In genomic region chr17:2054740-2055493, GRCh38 we compare ENCODE assay signal across 1 cellular context.
A peak's percentile ranks its signal among the peaks of the same experiment; 100 is the strongest.
TF ChIP-seq lines count a peak whose summit lies in the region.

A gene with protein sequence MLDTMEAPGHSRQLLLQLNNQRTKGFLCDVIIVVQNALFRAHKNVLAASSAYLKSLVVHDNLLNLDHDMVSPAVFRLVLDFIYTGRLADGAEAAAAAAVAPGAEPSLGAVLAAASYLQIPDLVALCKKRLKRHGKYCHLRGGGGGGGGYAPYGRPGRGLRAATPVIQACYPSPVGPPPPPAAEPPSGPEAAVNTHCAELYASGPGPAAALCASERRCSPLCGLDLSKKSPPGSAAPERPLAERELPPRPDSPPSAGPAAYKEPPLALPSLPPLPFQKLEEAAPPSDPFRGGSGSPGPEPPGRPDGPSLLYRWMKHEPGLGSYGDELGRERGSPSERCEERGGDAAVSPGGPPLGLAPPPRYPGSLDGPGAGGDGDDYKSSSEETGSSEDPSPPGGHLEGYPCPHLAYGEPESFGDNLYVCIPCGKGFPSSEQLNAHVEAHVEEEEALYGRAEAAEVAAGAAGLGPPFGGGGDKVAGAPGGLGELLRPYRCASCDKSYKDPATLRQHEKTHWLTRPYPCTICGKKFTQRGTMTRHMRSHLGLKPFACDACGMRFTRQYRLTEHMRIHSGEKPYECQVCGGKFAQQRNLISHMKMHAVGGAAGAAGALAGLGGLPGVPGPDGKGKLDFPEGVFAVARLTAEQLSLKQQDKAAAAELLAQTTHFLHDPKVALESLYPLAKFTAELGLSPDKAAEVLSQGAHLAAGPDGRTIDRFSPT (plus strand): TSS chr17:2055103. CDS start chr17:2056691, 1,588 bp downstream.

TF ChIP-seq in GM12878, 131 proteins besides CTCF, POLR2A, EP300 and RAD21 (continued from another document and continues in another):
- TF ChIP-seq NKRF (conservative IDR thresholded peaks at IDR 0.05) (peak; percentile 55; the same call in 1 of the 2 replicates), STAT1 (conservative IDR thresholded peaks at IDR 0.05) (no peak), YY1 (IDR thresholded peaks at IDR 0.05; ENCODE audit: low read depth, low read length) (peak; percentile 60), RB1 (IDR thresholded peaks at IDR 0.05; ENCODE audit: borderline replicate concordance) (peak; percentile 40; the same call in 1 of the 2 replicates), BCL3 (IDR thresholded peaks at IDR 0.05; ENCODE audit: borderline replicate concordance, insufficient read depth, low read depth, low read length, poor library complexity, severe bottlenecking) (no peak), KLF5 (IDR thresholded peaks at IDR 0.05; ENCODE audit: partially characterized antibody) (no peak), SMAD1 (IDR thresholded peaks at IDR 0.05; ENCODE audit: low read depth, partially characterized antibody) (no peak), SIN3A (IDR thresholded peaks at IDR 0.05; ENCODE audit: low read depth, low read length) (0 out of 2 replicates have a peak, but pooled peaks have one; percentile 42), SKIL (IDR thresholded peaks at IDR 0.05; ENCODE audit: low read depth, poor library complexity, severe bottlenecking) (no peak), IKZF2 (IDR thresholded peaks at IDR 0.05) (no peak), BCL11A (IDR thresholded peaks at IDR 0.05; ENCODE audit: low read depth, low read length) (no peak), WRNIP1 (IDR thresholded peaks at IDR 0.05; ENCODE audit: borderline replicate concordance, low read depth, low read length) (no peak), ZNF274 (IDR thresholded peaks at IDR 0.05; ENCODE audit: insufficient read depth, insufficient read length) (no peak), RAD51 (IDR thresholded peaks at IDR 0.05) (no peak), SP1 (IDR thresholded peaks at IDR 0.05; ENCODE audit: low read depth, low read length) (no peak), KDM1A (IDR thresholded peaks at IDR 0.05; ENCODE audit: borderline replicate concordance) (no peak), SPI1 (IDR thresholded peaks at IDR 0.05; ENCODE audit: borderline replicate concordance, insufficient read depth, low read depth, low read length) (no peak), BCLAF1 (IDR thresholded peaks at IDR 0.05) (no peak)
- TF ChIP-seq, protein P1, sequence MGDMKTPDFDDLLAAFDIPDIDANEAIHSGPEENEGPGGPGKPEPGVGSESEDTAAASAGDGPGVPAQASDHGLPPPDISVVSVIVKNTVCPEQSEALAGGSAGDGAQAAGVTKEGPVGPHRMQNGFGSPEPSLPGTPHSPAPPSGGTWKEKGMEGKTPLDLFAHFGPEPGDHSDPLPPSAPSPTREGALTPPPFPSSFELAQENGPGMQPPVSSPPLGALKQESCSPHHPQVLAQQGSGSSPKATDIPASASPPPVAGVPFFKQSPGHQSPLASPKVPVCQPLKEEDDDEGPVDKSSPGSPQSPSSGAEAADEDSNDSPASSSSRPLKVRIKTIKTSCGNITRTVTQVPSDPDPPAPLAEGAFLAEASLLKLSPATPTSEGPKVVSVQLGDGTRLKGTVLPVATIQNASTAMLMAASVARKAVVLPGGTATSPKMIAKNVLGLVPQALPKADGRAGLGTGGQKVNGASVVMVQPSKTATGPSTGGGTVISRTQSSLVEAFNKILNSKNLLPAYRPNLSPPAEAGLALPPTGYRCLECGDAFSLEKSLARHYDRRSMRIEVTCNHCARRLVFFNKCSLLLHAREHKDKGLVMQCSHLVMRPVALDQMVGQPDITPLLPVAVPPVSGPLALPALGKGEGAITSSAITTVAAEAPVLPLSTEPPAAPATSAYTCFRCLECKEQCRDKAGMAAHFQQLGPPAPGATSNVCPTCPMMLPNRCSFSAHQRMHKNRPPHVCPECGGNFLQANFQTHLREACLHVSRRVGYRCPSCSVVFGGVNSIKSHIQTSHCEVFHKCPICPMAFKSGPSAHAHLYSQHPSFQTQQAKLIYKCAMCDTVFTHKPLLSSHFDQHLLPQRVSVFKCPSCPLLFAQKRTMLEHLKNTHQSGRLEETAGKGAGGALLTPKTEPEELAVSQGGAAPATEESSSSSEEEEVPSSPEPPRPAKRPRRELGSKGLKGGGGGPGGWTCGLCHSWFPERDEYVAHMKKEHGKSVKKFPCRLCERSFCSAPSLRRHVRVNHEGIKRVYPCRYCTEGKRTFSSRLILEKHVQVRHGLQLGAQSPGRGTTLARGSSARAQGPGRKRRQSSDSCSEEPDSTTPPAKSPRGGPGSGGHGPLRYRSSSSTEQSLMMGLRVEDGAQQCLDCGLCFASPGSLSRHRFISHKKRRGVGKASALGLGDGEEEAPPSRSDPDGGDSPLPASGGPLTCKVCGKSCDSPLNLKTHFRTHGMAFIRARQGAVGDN (IDR thresholded peaks at IDR 0.05), result peak; percentile 32; the same call in 1 of the 2 replicates
- TF ChIP-seq, protein P2, sequence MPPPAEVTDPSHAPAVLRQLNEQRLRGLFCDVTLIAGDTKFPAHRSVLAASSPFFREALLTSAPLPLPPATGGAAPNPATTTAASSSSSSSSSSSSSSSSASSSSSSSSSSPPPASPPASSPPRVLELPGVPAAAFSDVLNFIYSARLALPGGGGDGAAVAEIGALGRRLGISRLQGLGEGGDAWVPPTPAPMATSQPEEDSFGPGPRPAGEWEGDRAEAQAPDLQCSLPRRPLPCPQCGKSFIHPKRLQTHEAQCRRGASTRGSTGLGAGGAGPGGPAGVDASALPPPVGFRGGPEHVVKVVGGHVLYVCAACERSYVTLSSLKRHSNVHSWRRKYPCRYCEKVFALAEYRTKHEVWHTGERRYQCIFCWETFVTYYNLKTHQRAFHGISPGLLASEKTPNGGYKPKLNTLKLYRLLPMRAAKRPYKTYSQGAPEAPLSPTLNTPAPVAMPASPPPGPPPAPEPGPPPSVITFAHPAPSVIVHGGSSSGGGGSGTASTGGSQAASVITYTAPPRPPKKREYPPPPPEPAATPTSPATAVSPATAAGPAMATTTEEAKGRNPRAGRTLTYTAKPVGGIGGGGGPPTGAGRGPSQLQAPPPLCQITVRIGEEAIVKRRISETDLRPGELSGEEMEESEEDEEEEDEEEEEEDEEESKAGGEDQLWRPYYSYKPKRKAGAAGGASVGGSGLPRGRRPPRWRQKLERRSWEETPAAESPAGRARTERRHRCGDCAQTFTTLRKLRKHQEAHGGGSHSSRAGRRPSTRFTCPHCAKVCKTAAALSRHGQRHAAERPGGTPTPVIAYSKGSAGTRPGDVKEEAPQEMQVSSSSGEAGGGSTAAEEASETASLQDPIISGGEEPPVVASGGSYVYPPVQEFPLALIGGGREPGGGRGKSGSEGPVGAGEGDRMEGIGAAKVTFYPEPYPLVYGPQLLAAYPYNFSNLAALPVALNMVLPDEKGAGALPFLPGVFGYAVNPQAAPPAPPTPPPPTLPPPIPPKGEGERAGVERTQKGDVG (CRISPR knock-in tag; IDR thresholded peaks at IDR 0.05), result no peak
- TF ChIP-seq, protein P3, sequence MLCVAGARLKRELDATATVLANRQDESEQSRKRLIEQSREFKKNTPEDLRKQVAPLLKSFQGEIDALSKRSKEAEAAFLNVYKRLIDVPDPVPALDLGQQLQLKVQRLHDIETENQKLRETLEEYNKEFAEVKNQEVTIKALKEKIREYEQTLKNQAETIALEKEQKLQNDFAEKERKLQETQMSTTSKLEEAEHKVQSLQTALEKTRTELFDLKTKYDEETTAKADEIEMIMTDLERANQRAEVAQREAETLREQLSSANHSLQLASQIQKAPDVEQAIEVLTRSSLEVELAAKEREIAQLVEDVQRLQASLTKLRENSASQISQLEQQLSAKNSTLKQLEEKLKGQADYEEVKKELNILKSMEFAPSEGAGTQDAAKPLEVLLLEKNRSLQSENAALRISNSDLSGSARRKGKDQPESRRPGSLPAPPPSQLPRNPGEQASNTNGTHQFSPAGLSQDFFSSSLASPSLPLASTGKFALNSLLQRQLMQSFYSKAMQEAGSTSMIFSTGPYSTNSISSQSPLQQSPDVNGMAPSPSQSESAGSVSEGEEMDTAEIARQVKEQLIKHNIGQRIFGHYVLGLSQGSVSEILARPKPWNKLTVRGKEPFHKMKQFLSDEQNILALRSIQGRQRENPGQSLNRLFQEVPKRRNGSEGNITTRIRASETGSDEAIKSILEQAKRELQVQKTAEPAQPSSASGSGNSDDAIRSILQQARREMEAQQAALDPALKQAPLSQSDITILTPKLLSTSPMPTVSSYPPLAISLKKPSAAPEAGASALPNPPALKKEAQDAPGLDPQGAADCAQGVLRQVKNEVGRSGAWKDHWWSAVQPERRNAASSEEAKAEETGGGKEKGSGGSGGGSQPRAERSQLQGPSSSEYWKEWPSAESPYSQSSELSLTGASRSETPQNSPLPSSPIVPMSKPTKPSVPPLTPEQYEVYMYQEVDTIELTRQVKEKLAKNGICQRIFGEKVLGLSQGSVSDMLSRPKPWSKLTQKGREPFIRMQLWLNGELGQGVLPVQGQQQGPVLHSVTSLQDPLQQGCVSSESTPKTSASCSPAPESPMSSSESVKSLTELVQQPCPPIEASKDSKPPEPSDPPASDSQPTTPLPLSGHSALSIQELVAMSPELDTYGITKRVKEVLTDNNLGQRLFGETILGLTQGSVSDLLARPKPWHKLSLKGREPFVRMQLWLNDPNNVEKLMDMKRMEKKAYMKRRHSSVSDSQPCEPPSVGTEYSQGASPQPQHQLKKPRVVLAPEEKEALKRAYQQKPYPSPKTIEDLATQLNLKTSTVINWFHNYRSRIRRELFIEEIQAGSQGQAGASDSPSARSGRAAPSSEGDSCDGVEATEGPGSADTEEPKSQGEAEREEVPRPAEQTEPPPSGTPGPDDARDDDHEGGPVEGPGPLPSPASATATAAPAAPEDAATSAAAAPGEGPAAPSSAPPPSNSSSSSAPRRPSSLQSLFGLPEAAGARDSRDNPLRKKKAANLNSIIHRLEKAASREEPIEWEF (IDR thresholded peaks at IDR 0.05; ENCODE audit: insufficient replicate concordance, low read depth, low read length), result no peak
